Comparison of ENCODE assay signal across 18 cellular contexts in the genomic region with DNA sequence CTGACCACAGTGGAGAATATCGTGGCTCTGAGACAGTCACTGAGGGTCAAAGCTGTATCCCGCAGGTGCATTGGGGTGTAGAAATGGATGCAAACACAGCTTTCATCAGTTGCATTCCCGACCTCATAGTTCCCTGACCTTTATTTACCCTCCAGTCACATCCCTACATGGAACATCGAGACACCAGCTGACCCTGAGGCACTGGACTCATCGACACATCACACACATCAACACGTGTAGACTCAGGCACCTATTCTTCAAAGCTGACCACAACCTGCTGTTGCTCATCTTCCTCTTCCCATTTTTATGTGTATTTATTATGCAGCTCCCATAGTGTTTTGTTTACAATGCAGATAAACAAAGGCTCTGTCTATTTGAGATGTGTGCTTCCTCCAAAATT.
DNase-seq lines count a peak whose midpoint lies in the region; ATAC-seq, FAIRE-seq and TF ChIP-seq lines count a peak whose summit lies in the region.
"Had no signal": no experiment of that assay in that cellular context is flagged by ENCODE, and none has a peak within 500 bp of the region (broad histone marks: within the 10 kb centered on the region; RNA-seq: fewer than 3 reads in every experiment).

No MANE protein-coding gene starts in this region.

- CTCF ChIA-PET in PC-3 (lab: Charles Lee), result no interaction called here
- CTCF ChIA-PET in activated naive CD4-positive, alpha-beta T cell treated with anti-CD3 and anti-CD28 coated beads, Interleukin-2, amount 10 ng/mL, durations not matched to agents 7 days and 5 days (lab: Charles Lee), result no interaction called here

- H3F3A ChIP-seq in GM23338 (replicated peaks; ENCODE audit: low read depth) (no peaks in the 10 kb centered on the region), PC-3 (ENCODE audit: low read length, unreplicated experiment) (no peaks in the 10 kb centered on the region)

- H3K36me3 ChIP-seq in GM23338 (ENCODE audit: insufficient read depth), result no peaks in the 10 kb centered on the region
- no peaks in the 10 kb centered on the region for H3K36me3 ChIP-seq in PC-3 (ENCODE audit: low read depth, low read length)
- no peaks in the 10 kb centered on the region for H3K36me3 ChIP-seq in keratinocyte (ENCODE audit: control insufficient read depth in 2 of 2, extremely low read depth in 1 of 2, insufficient read depth in 2 of 2, low read length in 2 of 2)
- H3K36me3 ChIP-seq: BE2C had no signal

- no peak overlapping the region for H3K27ac Mint-ChIP-seq in GM23338
- no peak overlapping the region for H3K27ac Mint-ChIP-seq in activated naive CD4-positive, alpha-beta T cell treated with anti-CD3 and anti-CD28 coated beads, Interleukin-2, amount 10 ng/mL, durations not matched to agents 7 days and 5 days
- H3K27ac Mint-ChIP-seq: CD4-positive, CD25-positive, alpha-beta regulatory T cell; CD8-positive, alpha-beta memory T cell; H9 had no signal

- H3K36me3 Mint-ChIP-seq in GM23338 (ENCODE audit: low read depth), result peaks cover 8% of the 10 kb centered on the region; the same call in 1 of the 3 replicates
- H3K36me3 Mint-ChIP-seq in activated naive CD4-positive, alpha-beta T cell treated with anti-CD3 and anti-CD28 coated beads, Interleukin-2, amount 10 ng/mL, durations not matched to agents 7 days and 5 days, result no peaks in the 10 kb centered on the region
- H3K36me3 Mint-ChIP-seq: CD4-positive, CD25-positive, alpha-beta regulatory T cell; CD8-positive, alpha-beta memory T cell had no signal

- H3K27me3 ChIP-seq in GM23338 (ENCODE audit: insufficient read depth) (no peaks in the 10 kb centered on the region), PC-3 (ENCODE audit: low read length) (no peaks in the 10 kb centered on the region), keratinocyte (ENCODE audit: control insufficient read depth, extremely low read depth, insufficient read depth, low read length) (no peaks in the 10 kb centered on the region)
- H3K27me3 ChIP-seq: BE2C had no signal

- H3K27ac ChIP-seq in GM23338 (ENCODE audit: low read depth) (no peak overlapping the region), PC-3 (ENCODE audit: low read length) (no peak overlapping the region), keratinocyte (ENCODE audit: control insufficient read depth, insufficient read depth, low read length) (no peak overlapping the region)

- no peak overlapping the region for H3K4me3 ChIP-seq in GM23338
- H3K4me3 ChIP-seq in PC-3 (ENCODE audit: low read length), result no peak overlapping the region
- no peak overlapping the region for H3K4me3 ChIP-seq in keratinocyte (ENCODE audit: control insufficient read depth in 2 of 3, extremely low read depth in 1 of 3, insufficient read depth in 2 of 3, low read depth in 1 of 3, low read length in 3 of 3)

- no peaks in the 10 kb centered on the region for H3K4me1 Mint-ChIP-seq in GM23338
- no peaks in the 10 kb centered on the region for H3K4me1 Mint-ChIP-seq in activated naive CD4-positive, alpha-beta T cell treated with anti-CD3 and anti-CD28 coated beads, Interleukin-2, amount 10 ng/mL, durations not matched to agents 7 days and 5 days
- H3K4me1 Mint-ChIP-seq: CD4-positive, CD25-positive, alpha-beta regulatory T cell; CD8-positive, alpha-beta memory T cell; H9 had no signal

- H3K79me2 ChIP-seq in GM23338 (replicated peaks; ENCODE audit: insufficient read depth), result no peaks in the 10 kb centered on the region
- no peaks in the 10 kb centered on the region for H3K79me2 ChIP-seq in PC-3 (ENCODE audit: low read length)
- no peaks in the 10 kb centered on the region for H3K79me2 ChIP-seq in keratinocyte (ENCODE audit: control insufficient read depth, insufficient read depth, low read length)

- dilution Hi-C loops in keratinocyte (cut with MboI; ENCODE audit: extremely low pct_ligation_motif_present, low sequenced_read_pairs), result no loop called here

- H3K9ac ChIP-seq in PC-3 (ENCODE audit: low read length) (no peak overlapping the region), keratinocyte (ENCODE audit: control insufficient read depth, extremely low read depth, insufficient read depth, low read length) (no peak overlapping the region)

- peaks cover 14% of the 10 kb centered on the region for H3K9me3 ChIP-seq in PC-3 (ENCODE audit: low read length)
- H3K9me3 ChIP-seq in keratinocyte (ENCODE audit: control insufficient read depth, low read depth, low read length), result no peaks in the 10 kb centered on the region
- H3K9me3 ChIP-seq: BE2C had no signal

- BruUV-seq in PC-3 (replicated peaks; lab: Mats Ljungman, UMichigan), result no TSS peak

- H4K20me1 ChIP-seq in GM23338 (replicated peaks; ENCODE audit: insufficient read depth) (no peaks in the 10 kb centered on the region), PC-3 (ENCODE audit: low read length) (no peaks in the 10 kb centered on the region), keratinocyte (ENCODE audit: control insufficient read depth, extremely low read depth, insufficient read depth, low read length) (no peaks in the 10 kb centered on the region)

- ATAC-seq in GM23338 (no peak), PC-3 (no peak), GM21390 (IDR thresholded peaks at IDR 0.05; ENCODE audit: unreplicated experiment) (no peak)

- H3K9me3 Mint-ChIP-seq in GM23338, result peaks cover 11% of the 10 kb centered on the region
- H3K9me3 Mint-ChIP-seq in activated naive CD4-positive, alpha-beta T cell treated with anti-CD3 and anti-CD28 coated beads, Interleukin-2, amount 10 ng/mL, durations not matched to agents 7 days and 5 days, result no peaks in the 10 kb centered on the region

- H3K4me1 ChIP-seq in GM23338 (ENCODE audit: insufficient read depth), result no peaks in the 10 kb centered on the region
- peaks cover 14% of the 10 kb centered on the region for H3K4me1 ChIP-seq in PC-3 (ENCODE audit: insufficient read depth, low read length)
- H3K4me1 ChIP-seq in keratinocyte (ENCODE audit: control insufficient read depth, extremely low read depth, insufficient read depth, low read length), result no peaks in the 10 kb centered on the region

- H3K27me3 Mint-ChIP-seq in GM23338 (ENCODE audit: insufficient read depth, low read depth, poor library complexity), result peaks cover 6% of the 10 kb centered on the region
- no peaks in the 10 kb centered on the region for H3K27me3 Mint-ChIP-seq in activated naive CD4-positive, alpha-beta T cell treated with anti-CD3 and anti-CD28 coated beads, Interleukin-2, amount 10 ng/mL, durations not matched to agents 7 days and 5 days

- H3K4me2 ChIP-seq in GM23338 (no peak overlapping the region), PC-3 (ENCODE audit: low read length) (no peak overlapping the region), keratinocyte (ENCODE audit: control insufficient read depth, extremely low read depth, insufficient read depth, low read depth, low read length) (no peak overlapping the region)

- H3K9me2 ChIP-seq in GM23338 (ENCODE audit: insufficient read depth) (0 out of 2 replicates have a peak, but pooled peaks cover 8% of the 10 kb centered on the region), PC-3 (replicated peaks; ENCODE audit: low read length) (no peaks in the 10 kb centered on the region)

- intact Hi-C loops in PC-3 (cut with micrococcal nuclease), result no loop called here

- no peaks in the 10 kb centered on the region for H3K9me1 ChIP-seq in keratinocyte (ENCODE audit: control insufficient read depth, extremely low read depth, insufficient read depth, low read length)

- H2AFZ ChIP-seq in GM23338, result 0 out of 2 replicates have a peak overlapping the region, but pooled peaks have one; percentile 48
- H2AFZ ChIP-seq in PC-3 (ENCODE audit: low read length), result no peak overlapping the region
- no peak overlapping the region for H2AFZ ChIP-seq in keratinocyte (ENCODE audit: control insufficient read depth, low read length)

- peak; percentile 63 for FAIRE-seq in keratinocyte (lab: Jason Lieb, UNC)
- FAIRE-seq: A204.1, H1 had no signal

- DNase-seq in GM23338 (ENCODE audit: low spot score) (no peak), PC-3 (peak; percentile 48), keratinocyte (ENCODE audit: low read depth, low spot score) (no peak), NCI-H146 treated with DMSO at 0.1 percent for 48 hours (lab: John Stamatoyannopoulos, UW; ENCODE audit: unreplicated experiment) (no peak)
- DNase-seq in activated naive CD4-positive, alpha-beta T cell treated with anti-CD3 and anti-CD28 coated beads, Interleukin-2, amount 10 ng/mL, durations not matched to agents 7 days and 5 days, result no peak
- DNase-seq: ACHN; BE2C; C1 segment of cervical spinal cord; Caco-2; CD4-positive, CD25-positive, alpha-beta regulatory T cell; CD8-positive, alpha-beta memory T cell; DMS153; DMS79; GF-D8; H9 had no signal

- TF ChIP-seq CTCF in GM23338 (conservative IDR thresholded peaks at IDR 0.05; ENCODE audit: low read depth in 2 of 2) (no peak), PC-3 (conservative IDR thresholded peaks at IDR 0.05; ENCODE audit: low read depth, low read length) (no peak), keratinocyte (optimal IDR thresholded peaks at IDR 0.05 in 1 of 3, IDR thresholded peaks at IDR 0.05 in 1 of 3, conservative IDR thresholded peaks at IDR 0.05 in 1 of 3; ENCODE audit: extremely low read depth in 1 of 3, insufficient read depth in 2 of 3, low read length in 3 of 3) (no peak)

- no peak overlapping the region for H3K4me3 Mint-ChIP-seq in GM23338
- H3K4me3 Mint-ChIP-seq in activated naive CD4-positive, alpha-beta T cell treated with anti-CD3 and anti-CD28 coated beads, Interleukin-2, amount 10 ng/mL, durations not matched to agents 7 days and 5 days, result no peak overlapping the region
- H3K4me3 Mint-ChIP-seq: CD4-positive, CD25-positive, alpha-beta regulatory T cell; CD8-positive, alpha-beta memory T cell; H9 had no signal

- POLR2A ChIA-PET in PC-3 (lab: Charles Lee; ENCODE audit: unreplicated experiment), result no interaction called here

TF ChIP-seq in GM23338, 12 proteins besides CTCF, POLR2A, EP300 and RAD21 (continues in another document):
- TF ChIP-seq EZH2 (IDR thresholded peaks at IDR 0.05; ENCODE audit: low read depth, unreplicated experiment) (no peak), JUNB (IDR thresholded peaks at IDR 0.05; ENCODE audit: unreplicated experiment) (no peak)
